Comparison of ENCODE assay signal across 18 cellular contexts in genomic region chr1:59360729-59361128, GRCh38.
"Had no signal": no experiment of that assay in that cellular context is flagged by ENCODE, and none has a peak within 500 bp of the region (broad histone marks: within the 10 kb centered on the region; RNA-seq: fewer than 3 reads in every experiment).

No MANE protein-coding gene starts in this region.

- H3K27me3 Mint-ChIP-seq: naive thymus-derived CD4-positive, alpha-beta T cell; stimulated activated memory B cell treated with anti-CD40 and anti-IgM and Interleukin-4, amounts not matched to agents 10 μg/mL and 1 μg/mL and 100 μg/mL, for 72 hours; stimulated activated naive CD8-positive, alpha-beta T cell treated with anti-CD3 and anti-CD28 coated beads, Interleukin-15, Interleukin-2, amounts not matched to agents 100 ng/mL and 50 ng/mL, for 24 hours had no signal

- DNase-seq: colonic mucosa; dermis blood vessel endothelial cell; erythroblast; midbrain; naive thymus-derived CD4-positive, alpha-beta T cell; nephron progenitor cell; sigmoid colon; spleen; stimulated activated CD4-positive, alpha-beta T cell treated with anti-CD3 and anti-CD28 coated beads, Interleukin-15, amount 100 ng/mL, for 24 hours; stimulated activated CD4-positive, alpha-beta T cell treated with anti-CD3 and anti-CD28 coated beads, Interleukin-1b, Interleukin-23, amount 100 ng/mL, for 48 hours; stimulated activated CD4-positive, alpha-beta T cell treated with anti-CD3 and anti-CD28 coated beads, Interleukin-4, amount 100 ng/mL, for 24 hours; tibial artery; upper lobe of left lung had no signal

- H3K4me1 ChIP-seq: colonic mucosa, spleen, upper lobe of left lung had no signal

- H3K9me3 Mint-ChIP-seq: nephron progenitor cell; stimulated activated naive CD8-positive, alpha-beta T cell treated with anti-CD3 and anti-CD28 coated beads, Interleukin-15, Interleukin-2, amounts not matched to agents 100 ng/mL and 50 ng/mL, for 24 hours had no signal

- H3K27me3 ChIP-seq: colonic mucosa, foreskin keratinocyte, sigmoid colon, spleen, tibial artery, upper lobe of left lung, uterus had no signal

- ATAC-seq: left lobe of liver; naive thymus-derived CD4-positive, alpha-beta T cell; stimulated activated memory B cell treated with anti-CD40 and anti-IgM and Interleukin-4, amounts not matched to agents 10 μg/mL and 1 μg/mL and 100 μg/mL, for 72 hours had no signal

- H3K36me3 ChIP-seq: colonic mucosa, sigmoid colon, tibial artery, upper lobe of left lung, uterus had no signal

- H3K4me1 Mint-ChIP-seq: naive thymus-derived CD4-positive, alpha-beta T cell; stimulated activated memory B cell treated with anti-CD40 and anti-IgM and Interleukin-4, amounts not matched to agents 10 μg/mL and 1 μg/mL and 100 μg/mL, for 72 hours had no signal

- H3K27ac ChIP-seq: colonic mucosa, foreskin keratinocyte, sigmoid colon, spleen, tibial artery, upper lobe of left lung, uterus had no signal

- H3K4me3 Mint-ChIP-seq: naive thymus-derived CD4-positive, alpha-beta T cell; nephron progenitor cell; stimulated activated memory B cell treated with anti-CD40 and anti-IgM and Interleukin-4, amounts not matched to agents 10 μg/mL and 1 μg/mL and 100 μg/mL, for 72 hours; stimulated activated naive CD8-positive, alpha-beta T cell treated with anti-CD3 and anti-CD28 coated beads, Interleukin-15, Interleukin-2, amounts not matched to agents 100 ng/mL and 50 ng/mL, for 24 hours had no signal

- H3K27ac Mint-ChIP-seq: naive thymus-derived CD4-positive, alpha-beta T cell; nephron progenitor cell; stimulated activated memory B cell treated with anti-CD40 and anti-IgM and Interleukin-4, amounts not matched to agents 10 μg/mL and 1 μg/mL and 100 μg/mL, for 72 hours; stimulated activated naive CD8-positive, alpha-beta T cell treated with anti-CD3 and anti-CD28 coated beads, Interleukin-15, Interleukin-2, amounts not matched to agents 100 ng/mL and 50 ng/mL, for 24 hours had no signal

- H3K9me3 ChIP-seq: colonic mucosa, sigmoid colon, spleen, tibial artery, upper lobe of left lung, uterus had no signal

- H3K4me3 ChIP-seq: colonic mucosa, sigmoid colon, spleen, tibial artery, upper lobe of left lung, uterus had no signal
